22 cellular contexts compared by ENCODE assay signal in the genomic region with DNA sequence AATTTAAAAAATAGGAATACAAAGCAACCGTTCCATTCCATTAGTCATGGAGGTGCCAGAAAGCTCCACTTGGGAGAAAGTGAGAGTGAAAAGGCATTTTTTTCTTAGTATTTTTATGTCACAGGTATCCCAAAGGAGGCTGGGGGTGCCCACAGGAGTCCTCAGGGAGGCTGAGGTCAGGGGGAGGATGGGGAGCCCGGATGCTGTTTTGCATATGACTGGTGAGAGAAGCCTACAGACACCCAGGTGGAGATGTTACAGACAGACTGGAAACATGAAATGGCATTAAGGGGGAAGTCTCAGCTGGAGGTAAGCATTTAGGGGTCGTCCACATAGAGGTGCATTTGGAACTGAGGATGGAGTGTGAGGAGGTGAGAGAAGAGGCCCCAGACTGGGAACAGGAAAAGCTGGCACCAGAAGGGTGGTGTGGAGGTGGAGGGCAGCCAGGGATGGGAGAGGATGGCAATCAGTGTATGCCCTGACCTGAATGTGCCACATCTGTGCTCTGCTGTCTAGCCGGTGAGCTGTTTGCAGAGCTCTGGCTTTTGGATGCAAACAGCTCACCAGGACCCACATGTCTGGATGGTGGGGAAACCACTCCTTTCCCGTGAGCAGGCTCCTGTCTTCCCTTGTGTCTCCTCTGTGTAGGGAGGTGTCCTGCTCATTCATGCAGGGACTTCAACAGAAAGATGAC.
DNase-seq lines count a peak whose midpoint lies in the region; ATAC-seq and TF ChIP-seq lines count a peak whose summit lies in the region.
"Had no signal": no experiment of that assay in that cellular context is flagged by ENCODE, and none has a peak within 500 bp of the region (broad histone marks: within the 10 kb centered on the region; RNA-seq: fewer than 3 reads in every experiment).

No MANE protein-coding gene starts in this region.

- no peak overlapping the region for H3K14ac ChIP-seq in mesenchymal stem cell (ENCODE audit: low read length in 2 of 2)

- intact Hi-C loops in activated B cell treated with CpG ODN at 0.5 μM for 24 hours (cut with micrococcal nuclease) = no loop called here

- H2BK120ac ChIP-seq in mesenchymal stem cell (ENCODE audit: low read depth, low read length) = no peak overlapping the region

- peaks cover 3% of the 10 kb centered on the region for H3K4me1 ChIP-seq in mesenchymal stem cell (ENCODE audit: control insufficient read depth, insufficient read depth, low read depth, low read length)
- H3K4me1 ChIP-seq: Peyer's patch had no signal

- no peak for TF ChIP-seq CTCF in GM12875 (IDR thresholded peaks at IDR 0.05; ENCODE audit: borderline replicate concordance, insufficient read depth, low read depth, low read length)
- TF ChIP-seq CTCF in activated B cell treated with CpG ODN at 0.5 μM for 24 hours (IDR thresholded peaks at IDR 0.05) = no peak

- H3K27me3 Mint-ChIP-seq in activated B cell treated with CpG ODN at 0.5 μM for 24 hours = peaks cover 40% of the 10 kb centered on the region
- peaks cover 48% of the 10 kb centered on the region for H3K27me3 Mint-ChIP-seq in stimulated activated memory B cell treated with anti-CD40 and anti-IgM and Interleukin-4, amounts not matched to agents 10 μg/mL and 1 μg/mL and 100 μg/mL, for 72 hours

- H4K8ac ChIP-seq in mesenchymal stem cell (ENCODE audit: low read length) = no peak overlapping the region

- no peak overlapping the region for H3K9ac ChIP-seq in mesenchymal stem cell (ENCODE audit: low read length)

- peaks cover 23 to 52% of the 10 kb centered on the region in 2 experiments for H3K27me3 ChIP-seq in mesenchymal stem cell (ENCODE audit: control insufficient read depth in 1 of 2, insufficient read depth in 1 of 2, low read length in 2 of 2)
- H3K27me3 ChIP-seq: Peyer's patch had no signal

- no peak overlapping the region for H2BK12ac ChIP-seq in mesenchymal stem cell (ENCODE audit: low read length in 2 of 2)

- H3K4ac ChIP-seq in mesenchymal stem cell (ENCODE audit: low read depth in 1 of 2, low read length in 2 of 2) = no peak overlapping the region

- ATAC-seq in HG02885 (IDR thresholded peaks at IDR 0.05; ENCODE audit: poor library complexity, unreplicated experiment) = peak; percentile 52
- peak; percentile 72 for ATAC-seq in activated B cell treated with CpG ODN at 0.5 μM for 24 hours (ENCODE audit: low read depth)
- ATAC-seq in stimulated activated memory B cell treated with anti-CD40 and anti-IgM and Interleukin-4, amounts not matched to agents 10 μg/mL and 1 μg/mL and 100 μg/mL, for 72 hours = peak; percentile 85

- no peaks in the 10 kb centered on the region for H3K36me3 Mint-ChIP-seq in activated B cell treated with CpG ODN at 0.5 μM for 24 hours (ENCODE audit: low read depth)
- H3K36me3 Mint-ChIP-seq in stimulated activated memory B cell treated with anti-CD40 and anti-IgM and Interleukin-4, amounts not matched to agents 10 μg/mL and 1 μg/mL and 100 μg/mL, for 72 hours = no peaks in the 10 kb centered on the region

- H3K4me3 Mint-ChIP-seq in activated B cell treated with CpG ODN at 0.5 μM for 24 hours = no peak overlapping the region
- peak overlapping the region; percentile 22 for H3K4me3 Mint-ChIP-seq in stimulated activated memory B cell treated with anti-CD40 and anti-IgM and Interleukin-4, amounts not matched to agents 10 μg/mL and 1 μg/mL and 100 μg/mL, for 72 hours
- H3K4me3 Mint-ChIP-seq: CD4-positive, alpha-beta T cell; T-helper 1 cell treated with Interleukin-12 subunit alpha and Interleukin-12 subunit beta and Interleukin-4 antibody, amounts not matched to agents 30 μg/mL and 1 μg/mL, for 36 hours had no signal

- H3K4me3 ChIP-seq in GM12875 (ENCODE audit: low read depth, low read length) (peak overlapping the region; percentile 33), mesenchymal stem cell (ENCODE audit: insufficient read depth in 1 of 2, low read depth in 1 of 2, low read length in 2 of 2) (no peak overlapping the region)
- H3K4me3 ChIP-seq: K562, Peyer's patch, SK-N-MC had no signal

- H2BK5ac ChIP-seq in mesenchymal stem cell (ENCODE audit: low read depth, low read length, poor library complexity, severe bottlenecking) = no peak overlapping the region

- no peak for DNase-seq in activated B cell treated with CpG ODN at 0.5 μM for 24 hours
- no peak for DNase-seq in mesenchymal stem cell
- DNase-seq in NCI-H2081 (lab: John Stamatoyannopoulos, UW) = no peak
- no peak for DNase-seq in activated CD4-positive, CD25-positive, alpha-beta regulatory T cell (lab: John Stamatoyannopoulos, UW)
- DNase-seq: ACHN; AML-193; Calu3; CD4-positive, alpha-beta T cell; DMS53; NCI-H1417 treated with DMSO at 0.1 percent for 48 hours; NCI-H1930; NCI-H2171 treated with DMSO at 0.1 percent for 48 hours; NCI-H446 treated with DMSO at 0.1 percent for 48 hours; NCI-H774; Peyer's patch; Right ventricle myocardium superior had no signal

- peaks cover 24% of the 10 kb centered on the region for H3K4me1 Mint-ChIP-seq in activated B cell treated with CpG ODN at 0.5 μM for 24 hours
- H3K4me1 Mint-ChIP-seq in stimulated activated memory B cell treated with anti-CD40 and anti-IgM and Interleukin-4, amounts not matched to agents 10 μg/mL and 1 μg/mL and 100 μg/mL, for 72 hours = peaks cover 23% of the 10 kb centered on the region

- H3K36me3 ChIP-seq in mesenchymal stem cell (ENCODE audit: control insufficient read depth in 1 of 2, insufficient read depth in 2 of 2, low read depth in 1 of 2, low read length in 2 of 2) = no peaks in the 10 kb centered on the region
- H3K36me3 ChIP-seq: Peyer's patch had no signal

- H2BK15ac ChIP-seq in mesenchymal stem cell (ENCODE audit: low read depth, poor library complexity, severe bottlenecking) = no peak overlapping the region

- WGBS in mesenchymal stem cell = 70% methylated on average over 5 of the region's 5 CpGs

- no peak overlapping the region for H2AK5ac ChIP-seq in mesenchymal stem cell (ENCODE audit: low read length, severe bottlenecking)

- peaks cover 7% of the 10 kb centered on the region for H3K9me3 Mint-ChIP-seq in activated B cell treated with CpG ODN at 0.5 μM for 24 hours
- peaks cover 5% of the 10 kb centered on the region for H3K9me3 Mint-ChIP-seq in stimulated activated memory B cell treated with anti-CD40 and anti-IgM and Interleukin-4, amounts not matched to agents 10 μg/mL and 1 μg/mL and 100 μg/mL, for 72 hours
- H3K9me3 Mint-ChIP-seq: CD4-positive, alpha-beta T cell; T-helper 1 cell treated with Interleukin-12 subunit alpha and Interleukin-12 subunit beta and Interleukin-4 antibody, amounts not matched to agents 30 μg/mL and 1 μg/mL, for 36 hours had no signal

- POLR2A ChIA-PET in activated B cell treated with CpG ODN at 0.5 μM for 24 hours (lab: Charles Lee) = no interaction called here

- H3K27ac ChIP-seq in mesenchymal stem cell (ENCODE audit: low read length, poor library complexity, severe bottlenecking) = no peak overlapping the region
- H3K27ac ChIP-seq: Peyer's patch, SK-N-MC had no signal

- H2AFZ ChIP-seq in mesenchymal stem cell (ENCODE audit: low read depth, low read length) = no peak overlapping the region

- no peak overlapping the region for H3K18ac ChIP-seq in mesenchymal stem cell (ENCODE audit: low read depth in 1 of 2, low read length in 2 of 2)

- H3K23ac ChIP-seq in mesenchymal stem cell (ENCODE audit: low read length in 2 of 2) = peak overlapping the region in 1 of 2 experiments; percentile 72

- H3K79me1 ChIP-seq in mesenchymal stem cell (replicated peaks; ENCODE audit: low read length, poor library complexity, severe bottlenecking) = no peaks in the 10 kb centered on the region

- no peak overlapping the region for H3K4me2 ChIP-seq in mesenchymal stem cell (ENCODE audit: low read length, poor library complexity, severe bottlenecking)

- no peaks in the 10 kb centered on the region for H3K9me3 ChIP-seq in mesenchymal stem cell (ENCODE audit: control insufficient read depth, low read length)
- H3K9me3 ChIP-seq: Peyer's patch had no signal

- H4K91ac ChIP-seq in mesenchymal stem cell (ENCODE audit: low read length) = no peak overlapping the region

- no peak overlapping the region for H3K27ac Mint-ChIP-seq in activated B cell treated with CpG ODN at 0.5 μM for 24 hours
- H3K27ac Mint-ChIP-seq in stimulated activated memory B cell treated with anti-CD40 and anti-IgM and Interleukin-4, amounts not matched to agents 10 μg/mL and 1 μg/mL and 100 μg/mL, for 72 hours = no peak overlapping the region
- H3K27ac Mint-ChIP-seq: CD4-positive, alpha-beta T cell; T-helper 1 cell treated with Interleukin-12 subunit alpha and Interleukin-12 subunit beta and Interleukin-4 antibody, amounts not matched to agents 30 μg/mL and 1 μg/mL, for 36 hours had no signal

- CTCF ChIA-PET in activated B cell treated with CpG ODN at 0.5 μM for 24 hours (lab: Charles Lee) = no interaction called here
